In genomic region chr16:74447578-74447977, GRCh38 we compare ENCODE assay signal across 20 cellular contexts. TPM values are rescaled to one million over a fixed set of nuclear protein-coding genes. Genes with fewer than 3 reads are reported as not detected.
DNase-seq lines count a peak whose midpoint lies in the region; ATAC-seq, FAIRE-seq and TF ChIP-seq lines count a peak whose summit lies in the region.
"Had no signal": no experiment of that assay in that cellular context is flagged by ENCODE, and none has a peak within 500 bp of the region (broad histone marks: within the 10 kb centered on the region; RNA-seq: fewer than 3 reads in every experiment).

No MANE protein-coding gene starts in this region.

- no peaks in the 10 kb centered on the region for H3K4me1 ChIP-seq in CD8-positive, alpha-beta T cell (ENCODE audit: insufficient read depth, low read length)
- H3K4me1 ChIP-seq in Peyer's patch (peaks cover 0 to 28% (median 2%) of the 10 kb centered on the region in 4 donors), small intestine (ENCODE audit: control insufficient read depth in 2 of 2, insufficient read depth in 1 of 2, low read depth in 1 of 2, low read length in 1 of 2) (peaks cover 12 to 15% of the 10 kb centered on the region in 2 donors)
- H3K4me1 ChIP-seq: SJCRH30 had no signal

- intact Hi-C loops in CD8-positive, alpha-beta T cell (cut with DNase I, micrococcal nuclease) = no loop called here

- peak overlapping the region; percentile 27 for H3K27ac Mint-ChIP-seq in CD8-positive, alpha-beta T cell
- H3K27ac Mint-ChIP-seq: memory B cell had no signal

- H3K9me3 ChIP-seq in CD8-positive, alpha-beta T cell (ENCODE audit: low read length) = no peaks in the 10 kb centered on the region
- H3K9me3 ChIP-seq in Peyer's patch (no peaks in the 10 kb centered on the region), small intestine (ENCODE audit: control insufficient read depth, low read depth) (no peaks in the 10 kb centered on the region)
- H3K9me3 ChIP-seq: ascending aorta, colonic mucosa, neutrophil, SJCRH30 had no signal

- H3K27ac ChIP-seq in CD8-positive, alpha-beta T cell (ENCODE audit: low read depth, low read length) = no peak overlapping the region
- H3K27ac ChIP-seq in Peyer's patch (peak overlapping the region in 3 of 4 donors; percentile 32 to 94 (median 89)), epithelial cell of prostate (peak overlapping the region; percentile 95), small intestine (ENCODE audit: low read depth in 1 of 2, low read length in 1 of 2) (peak overlapping the region; percentile 66 to 67)
- H3K27ac ChIP-seq: neutrophil, SJCRH30 had no signal

- H3K4me1 Mint-ChIP-seq in CD8-positive, alpha-beta T cell (ENCODE audit: low read depth) = no peaks in the 10 kb centered on the region

- TF ChIP-seq CTCF in CD8-positive, alpha-beta T cell (IDR thresholded peaks at IDR 0.05) = no peak
- TF ChIP-seq CTCF in Peyer's patch (IDR thresholded peaks at IDR 0.05) = no peak

- FAIRE-seq in small intestine (lab: Jason Lieb, UNC) = no peak
- FAIRE-seq: GM12892 had no signal

- DNase-seq in CD8-positive, alpha-beta T cell = no peak
- DNase-seq in Peyer's patch = no peak
- DNase-seq in epithelial cell of prostate (ENCODE audit: low read depth, low spot score) = no peak
- no peak for DNase-seq in small intestine
- no peak for DNase-seq in NCI-H1105 treated with DMSO at 0.1 percent for 48 hours (lab: John Stamatoyannopoulos, UW)
- no peak for DNase-seq in SKM-1 treated with dmso at 0.1 percent for 144 hours (lab: John Stamatoyannopoulos, UW; ENCODE audit: unreplicated experiment)
- no peak for DNase-seq in NOMO-1 treated with dmso at 0.1 percent for 144 hours (lab: John Stamatoyannopoulos, UW; ENCODE audit: unreplicated experiment)
- DNase-seq: activated CD4-positive, CD25-positive, alpha-beta regulatory T cell; activated effector memory CD4-positive, alpha-beta T cell treated with Interleukin-2 at 50 U/mL for 16 hours; colonic mucosa; MM.1S; NCI-H2081; NCI-H510A treated with DMSO at 0.1 percent for 48 hours; SJCRH30; stimulated activated CD4-positive, alpha-beta T cell treated with anti-CD3 and anti-CD28 coated beads, Interleukin-2, amount 100 ng/mL, for 24 hours had no signal

- no peak overlapping the region for H3K4me3 Mint-ChIP-seq in CD8-positive, alpha-beta T cell
- H3K4me3 Mint-ChIP-seq: memory B cell had no signal

- peaks cover 25% of the 10 kb centered on the region for H3K36me3 ChIP-seq in CD8-positive, alpha-beta T cell (ENCODE audit: insufficient read depth, low read length)
- H3K36me3 ChIP-seq in Peyer's patch (peaks cover 0 to 18% (median 0%) of the 10 kb centered on the region in 3 donors), small intestine (ENCODE audit: control insufficient read depth in 2 of 2, insufficient read depth in 2 of 2, low read length in 2 of 2) (peaks cover 4 to 7% of the 10 kb centered on the region in 2 donors)
- H3K36me3 ChIP-seq: SJCRH30 had no signal

- no peak for TF ChIP-seq POLR2A in Peyer's patch (IDR thresholded peaks at IDR 0.05)

- CTCF ChIA-PET in CD8-positive, alpha-beta T cell (lab: Charles Lee) = no interaction called here

- no peak for ATAC-seq in CD8-positive, alpha-beta T cell
- ATAC-seq: sciatic nerve had no signal

- H3K4me3 ChIP-seq in CD8-positive, alpha-beta T cell (ENCODE audit: low read depth, low read length) = no peak overlapping the region
- H3K4me3 ChIP-seq in Peyer's patch (no peak overlapping the region), small intestine (ENCODE audit: low read depth in 1 of 2, low read length in 2 of 2) (no peak overlapping the region)
- H3K4me3 ChIP-seq: ascending aorta, colonic mucosa, SJCRH30 had no signal

- POLR2A ChIA-PET in CD8-positive, alpha-beta T cell (lab: Charles Lee) = no interaction called here

- no peaks in the 10 kb centered on the region for H3K9me3 Mint-ChIP-seq in CD8-positive, alpha-beta T cell
- H3K9me3 Mint-ChIP-seq: memory B cell had no signal

- H3K27me3 Mint-ChIP-seq in CD8-positive, alpha-beta T cell (ENCODE audit: low read depth) = no peaks in the 10 kb centered on the region
- H3K27me3 Mint-ChIP-seq: memory B cell had no signal

- no peaks in the 10 kb centered on the region for H3K27me3 ChIP-seq in CD8-positive, alpha-beta T cell (ENCODE audit: insufficient read depth, low read length)
- H3K27me3 ChIP-seq in Peyer's patch = no peaks in the 10 kb centered on the region
- no peaks in the 10 kb centered on the region for H3K27me3 ChIP-seq in small intestine (ENCODE audit: control insufficient read depth in 2 of 2, insufficient read depth in 2 of 2, low read length in 2 of 2)
- H3K27me3 ChIP-seq: ascending aorta, colonic mucosa, neutrophil, SJCRH30 had no signal

- 92 to 99% (median 96%) methylated on average over 5 of the region's 5 CpGs for WGBS in small intestine, 3 donors

- H3K36me3 Mint-ChIP-seq in CD8-positive, alpha-beta T cell = peaks cover 60% of the 10 kb centered on the region

RNA-seq across cellular contexts. Expression of gene CLEC18B, which starts 26.3 kb away (rescaled TPM):
- 1 to 10 TPM in 1 of 2 experiments, under 1 TPM in 1; 0.39 to 2.4 TPM for total RNA-seq in CD8-positive, alpha-beta T cell
- 1 to 10 TPM in 2 of 4 donors, under 1 TPM in 1, not detected in 1; 0.57 to 1.8 (median 1.2) TPM for total RNA-seq in Peyer's patch
- 1 to 10 TPM in 2 of 3 donors, under 1 TPM in 1; 0.92 to 4.5 (median 1.1) TPM for polyA plus RNA-seq in small intestine
- total RNA-seq: ascending aorta, SJCRH30 had no signal
